In the genomic region with DNA sequence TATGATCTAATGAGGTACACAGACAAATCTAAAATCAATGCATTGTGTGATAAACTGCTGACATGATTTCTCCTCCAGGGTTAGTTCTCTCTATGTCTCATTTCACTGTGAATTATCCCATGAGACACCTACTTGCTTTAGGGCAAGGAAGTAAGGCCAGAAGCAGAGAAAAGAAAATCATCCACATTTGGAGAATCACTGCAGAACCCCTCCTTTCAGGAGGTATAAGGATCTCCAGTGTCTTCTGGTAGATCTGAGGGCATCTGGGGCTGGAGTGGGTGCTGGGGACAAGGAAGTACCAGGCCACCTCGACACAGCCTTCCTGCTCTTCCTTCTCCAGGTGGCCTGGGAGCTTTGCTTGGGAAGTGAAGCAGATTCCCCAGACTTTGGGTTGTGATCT, we compare ENCODE assay signal across 1 cellular context.
TF ChIP-seq lines count a peak whose summit lies in the region.

No MANE protein-coding gene starts in this region.

TF ChIP-seq in GM12878, 131 proteins besides CTCF, POLR2A, EP300 and RAD21:
- TF ChIP-seq HDAC2 (IDR thresholded peaks at IDR 0.05) (no peak), SMC3 (IDR thresholded peaks at IDR 0.05; ENCODE audit: borderline replicate concordance, low read length) (no peak), SRF (IDR thresholded peaks at IDR 0.05; ENCODE audit: low read depth in 2 of 2, low read length in 2 of 2) (no peak), ZNF217 (IDR thresholded peaks at IDR 0.05) (no peak), SIN3A (IDR thresholded peaks at IDR 0.05; ENCODE audit: low read depth, low read length) (no peak), POLR2AphosphoS5 (IDR thresholded peaks at IDR 0.05; ENCODE audit: low read length) (no peak), ZNF274 (IDR thresholded peaks at IDR 0.05; ENCODE audit: insufficient read depth, insufficient read length) (no peak), KAT2A (conservative IDR thresholded peaks at IDR 0.05; ENCODE audit: control insufficient read depth, low read depth, low read length) (no peak), GATAD2B (conservative IDR thresholded peaks at IDR 0.05; ENCODE audit: low read depth) (no peak), RUNX3 (IDR thresholded peaks at IDR 0.05; ENCODE audit: low read length) (no peak), EZH2 (IDR thresholded peaks at IDR 0.05; ENCODE audit: borderline replicate concordance, control insufficient read depth, low read depth, low read length) (no peak), BCL11A (IDR thresholded peaks at IDR 0.05; ENCODE audit: low read depth, low read length) (no peak), STAT3 (IDR thresholded peaks at IDR 0.05; ENCODE audit: low read depth, low read length) (no peak), JUNB (IDR thresholded peaks at IDR 0.05) (no peak)
- TF ChIP-seq, protein P1, sequence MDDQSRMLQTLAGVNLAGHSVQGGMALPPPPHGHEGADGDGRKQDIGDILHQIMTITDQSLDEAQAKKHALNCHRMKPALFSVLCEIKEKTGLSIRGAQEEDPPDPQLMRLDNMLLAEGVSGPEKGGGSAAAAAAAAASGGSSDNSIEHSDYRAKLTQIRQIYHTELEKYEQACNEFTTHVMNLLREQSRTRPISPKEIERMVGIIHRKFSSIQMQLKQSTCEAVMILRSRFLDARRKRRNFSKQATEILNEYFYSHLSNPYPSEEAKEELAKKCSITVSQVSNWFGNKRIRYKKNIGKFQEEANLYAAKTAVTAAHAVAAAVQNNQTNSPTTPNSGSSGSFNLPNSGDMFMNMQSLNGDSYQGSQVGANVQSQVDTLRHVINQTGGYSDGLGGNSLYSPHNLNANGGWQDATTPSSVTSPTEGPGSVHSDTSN (IDR thresholded peaks at IDR 0.05; ENCODE audit: insufficient replicate concordance, low read depth, low read length) = no peak
- TF ChIP-seq, protein P2, sequence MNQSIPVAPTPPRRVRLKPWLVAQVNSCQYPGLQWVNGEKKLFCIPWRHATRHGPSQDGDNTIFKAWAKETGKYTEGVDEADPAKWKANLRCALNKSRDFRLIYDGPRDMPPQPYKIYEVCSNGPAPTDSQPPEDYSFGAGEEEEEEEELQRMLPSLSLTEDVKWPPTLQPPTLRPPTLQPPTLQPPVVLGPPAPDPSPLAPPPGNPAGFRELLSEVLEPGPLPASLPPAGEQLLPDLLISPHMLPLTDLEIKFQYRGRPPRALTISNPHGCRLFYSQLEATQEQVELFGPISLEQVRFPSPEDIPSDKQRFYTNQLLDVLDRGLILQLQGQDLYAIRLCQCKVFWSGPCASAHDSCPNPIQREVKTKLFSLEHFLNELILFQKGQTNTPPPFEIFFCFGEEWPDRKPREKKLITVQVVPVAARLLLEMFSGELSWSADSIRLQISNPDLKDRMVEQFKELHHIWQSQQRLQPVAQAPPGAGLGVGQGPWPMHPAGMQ (IDR thresholded peaks at IDR 0.05; ENCODE audit: borderline replicate concordance) = no peak
- TF ChIP-seq, protein P3, sequence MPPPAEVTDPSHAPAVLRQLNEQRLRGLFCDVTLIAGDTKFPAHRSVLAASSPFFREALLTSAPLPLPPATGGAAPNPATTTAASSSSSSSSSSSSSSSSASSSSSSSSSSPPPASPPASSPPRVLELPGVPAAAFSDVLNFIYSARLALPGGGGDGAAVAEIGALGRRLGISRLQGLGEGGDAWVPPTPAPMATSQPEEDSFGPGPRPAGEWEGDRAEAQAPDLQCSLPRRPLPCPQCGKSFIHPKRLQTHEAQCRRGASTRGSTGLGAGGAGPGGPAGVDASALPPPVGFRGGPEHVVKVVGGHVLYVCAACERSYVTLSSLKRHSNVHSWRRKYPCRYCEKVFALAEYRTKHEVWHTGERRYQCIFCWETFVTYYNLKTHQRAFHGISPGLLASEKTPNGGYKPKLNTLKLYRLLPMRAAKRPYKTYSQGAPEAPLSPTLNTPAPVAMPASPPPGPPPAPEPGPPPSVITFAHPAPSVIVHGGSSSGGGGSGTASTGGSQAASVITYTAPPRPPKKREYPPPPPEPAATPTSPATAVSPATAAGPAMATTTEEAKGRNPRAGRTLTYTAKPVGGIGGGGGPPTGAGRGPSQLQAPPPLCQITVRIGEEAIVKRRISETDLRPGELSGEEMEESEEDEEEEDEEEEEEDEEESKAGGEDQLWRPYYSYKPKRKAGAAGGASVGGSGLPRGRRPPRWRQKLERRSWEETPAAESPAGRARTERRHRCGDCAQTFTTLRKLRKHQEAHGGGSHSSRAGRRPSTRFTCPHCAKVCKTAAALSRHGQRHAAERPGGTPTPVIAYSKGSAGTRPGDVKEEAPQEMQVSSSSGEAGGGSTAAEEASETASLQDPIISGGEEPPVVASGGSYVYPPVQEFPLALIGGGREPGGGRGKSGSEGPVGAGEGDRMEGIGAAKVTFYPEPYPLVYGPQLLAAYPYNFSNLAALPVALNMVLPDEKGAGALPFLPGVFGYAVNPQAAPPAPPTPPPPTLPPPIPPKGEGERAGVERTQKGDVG (CRISPR knock-in tag; IDR thresholded peaks at IDR 0.05) = no peak
- TF ChIP-seq, protein P4, sequence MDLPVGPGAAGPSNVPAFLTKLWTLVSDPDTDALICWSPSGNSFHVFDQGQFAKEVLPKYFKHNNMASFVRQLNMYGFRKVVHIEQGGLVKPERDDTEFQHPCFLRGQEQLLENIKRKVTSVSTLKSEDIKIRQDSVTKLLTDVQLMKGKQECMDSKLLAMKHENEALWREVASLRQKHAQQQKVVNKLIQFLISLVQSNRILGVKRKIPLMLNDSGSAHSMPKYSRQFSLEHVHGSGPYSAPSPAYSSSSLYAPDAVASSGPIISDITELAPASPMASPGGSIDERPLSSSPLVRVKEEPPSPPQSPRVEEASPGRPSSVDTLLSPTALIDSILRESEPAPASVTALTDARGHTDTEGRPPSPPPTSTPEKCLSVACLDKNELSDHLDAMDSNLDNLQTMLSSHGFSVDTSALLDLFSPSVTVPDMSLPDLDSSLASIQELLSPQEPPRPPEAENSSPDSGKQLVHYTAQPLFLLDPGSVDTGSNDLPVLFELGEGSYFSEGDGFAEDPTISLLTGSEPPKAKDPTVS (IDR thresholded peaks at IDR 0.05; ENCODE audit: low read depth, low read length) = no peak
- TF ChIP-seq, protein P5, sequence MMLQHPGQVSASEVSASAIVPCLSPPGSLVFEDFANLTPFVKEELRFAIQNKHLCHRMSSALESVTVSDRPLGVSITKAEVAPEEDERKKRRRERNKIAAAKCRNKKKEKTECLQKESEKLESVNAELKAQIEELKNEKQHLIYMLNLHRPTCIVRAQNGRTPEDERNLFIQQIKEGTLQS (IDR thresholded peaks at IDR 0.05; ENCODE audit: borderline replicate concordance, extremely low read depth, low read depth, low read length) = no peak
- TF ChIP-seq, protein P6, sequence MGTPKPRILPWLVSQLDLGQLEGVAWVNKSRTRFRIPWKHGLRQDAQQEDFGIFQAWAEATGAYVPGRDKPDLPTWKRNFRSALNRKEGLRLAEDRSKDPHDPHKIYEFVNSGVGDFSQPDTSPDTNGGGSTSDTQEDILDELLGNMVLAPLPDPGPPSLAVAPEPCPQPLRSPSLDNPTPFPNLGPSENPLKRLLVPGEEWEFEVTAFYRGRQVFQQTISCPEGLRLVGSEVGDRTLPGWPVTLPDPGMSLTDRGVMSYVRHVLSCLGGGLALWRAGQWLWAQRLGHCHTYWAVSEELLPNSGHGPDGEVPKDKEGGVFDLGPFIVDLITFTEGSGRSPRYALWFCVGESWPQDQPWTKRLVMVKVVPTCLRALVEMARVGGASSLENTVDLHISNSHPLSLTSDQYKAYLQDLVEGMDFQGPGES (IDR thresholded peaks at IDR 0.05) = no peak
